Comparison of ENCODE assay signal across 21 cellular contexts in genomic region chr10:14621037-14621436, GRCh38.
"Had no signal": no experiment of that assay in that cellular context is flagged by ENCODE, and none has a peak within 500 bp of the region (broad histone marks: within the 10 kb centered on the region; RNA-seq: fewer than 3 reads in every experiment).

No MANE protein-coding gene starts in this region.

- H2AFZ ChIP-seq: neural progenitor cell had no signal

- H3K9me3 ChIP-seq: esophagus squamous epithelium, right lobe of liver, suprapubic skin had no signal

- H3K36me3 ChIP-seq: esophagus squamous epithelium, neural progenitor cell, right lobe of liver, suprapubic skin had no signal

- H3K36me3 Mint-ChIP-seq: activated CD4-positive, alpha-beta memory T cell treated with anti-CD3 and anti-CD28 coated beads for 36 hours; activated naive CD8-positive, alpha-beta T cell treated with anti-CD3 and anti-CD28 coated beads for 36 hours; immature natural killer cell; neural progenitor cell; type B pancreatic cell had no signal

- H3K9me3 Mint-ChIP-seq: activated CD4-positive, alpha-beta memory T cell treated with anti-CD3 and anti-CD28 coated beads for 36 hours; activated naive CD8-positive, alpha-beta T cell treated with anti-CD3 and anti-CD28 coated beads for 36 hours; activated T-cell treated with anti-CD3 and anti-CD28 coated beads, Interleukin-2, amount 50 U/mL, for 4 hours; immature natural killer cell; neural progenitor cell; type B pancreatic cell had no signal

- DNase-seq: activated CD4-positive, alpha-beta memory T cell treated with anti-CD3 and anti-CD28 coated beads for 36 hours; activated gamma-delta T cell treated with Interleukin-2 at 50 U/mL for 16 hours; activated naive CD8-positive, alpha-beta T cell treated with anti-CD3 and anti-CD28 coated beads for 36 hours; activated T-cell treated with anti-CD3 and anti-CD28 coated beads, Interleukin-2, amount 50 U/mL, for 4 hours; anterior cingulate cortex; cerebellar nuclear complex; dorsolateral prefrontal cortex; esophagus squamous epithelium; immature natural killer cell; left cardiac atrium; posterior cingulate gyrus; right lobe of liver; stimulated activated CD4-positive, alpha-beta T cell treated with anti-CD3 and anti-CD28 coated beads, Interleukin-12 subunit alpha, Interleukin-12 subunit beta, amount 100 ng/mL, for 4 hours; stimulated activated CD4-positive, alpha-beta T cell treated with anti-CD3 and anti-CD28 coated beads, Interleukin-2, amount 100 ng/mL, for 48 hours; stimulated activated naive CD8-positive, alpha-beta T cell treated with anti-CD3 and anti-CD28 coated beads, Interleukin-15, Interleukin-2, amounts not matched to agents 100 U/mL and 50 U/mL, for 24 hours; T-helper 1 cell had no signal

- H3K9ac ChIP-seq: neural progenitor cell had no signal

- H3K27ac Mint-ChIP-seq: activated CD4-positive, alpha-beta memory T cell treated with anti-CD3 and anti-CD28 coated beads for 36 hours; activated naive CD8-positive, alpha-beta T cell treated with anti-CD3 and anti-CD28 coated beads for 36 hours; neural progenitor cell; type B pancreatic cell had no signal

- H3K4me2 ChIP-seq: neural progenitor cell had no signal

- H3K4me3 ChIP-seq: dorsolateral prefrontal cortex, esophagus squamous epithelium, neural progenitor cell, right lobe of liver, SK-N-MC, suprapubic skin had no signal

- H3K27me3 ChIP-seq: dorsolateral prefrontal cortex, esophagus squamous epithelium, neural progenitor cell, right lobe of liver, suprapubic skin had no signal

- H3K27me3 Mint-ChIP-seq: activated CD4-positive, alpha-beta memory T cell treated with anti-CD3 and anti-CD28 coated beads for 36 hours; activated naive CD8-positive, alpha-beta T cell treated with anti-CD3 and anti-CD28 coated beads for 36 hours; type B pancreatic cell had no signal

- H3K4me3 Mint-ChIP-seq: activated CD4-positive, alpha-beta memory T cell treated with anti-CD3 and anti-CD28 coated beads for 36 hours; activated naive CD8-positive, alpha-beta T cell treated with anti-CD3 and anti-CD28 coated beads for 36 hours; activated T-cell treated with anti-CD3 and anti-CD28 coated beads, Interleukin-2, amount 50 U/mL, for 4 hours; immature natural killer cell; neural progenitor cell; type B pancreatic cell had no signal

- H3K27ac ChIP-seq: dorsolateral prefrontal cortex, esophagus squamous epithelium, neural progenitor cell, right lobe of liver, SK-N-MC, suprapubic skin, VCaP had no signal

- ATAC-seq: activated T-cell treated with anti-CD3 and anti-CD28 coated beads, Interleukin-2, amount 50 U/mL, for 4 hours; left cardiac atrium; right lobe of liver; stimulated activated naive CD8-positive, alpha-beta T cell treated with anti-CD3 and anti-CD28 coated beads, Interleukin-15, Interleukin-2, amounts not matched to agents 100 U/mL and 50 U/mL, for 24 hours had no signal
